Comparison of ENCODE assay signal across 8 cellular contexts in genomic region chr9:104927216-104927911, GRCh38. TPM values are rescaled to one million over a fixed set of nuclear protein-coding genes. Genes with fewer than 3 reads are reported as not detected.
DNase-seq lines count a peak whose midpoint lies in the region; ATAC-seq and TF ChIP-seq lines count a peak whose summit lies in the region.

No MANE protein-coding gene starts in this region.

- CTCF ChIA-PET in AG04450 (lab: Charles Lee) = interaction anchor here (0.6 to 2.4 kb wide), 15 partner anchors 21 to 488 kb away, joined by 3 to 11 read pairs (median 5); no protein-coding TSS in a partner anchor

- peak; percentile 9 for ATAC-seq in GM21381 (IDR thresholded peaks at IDR 0.05; ENCODE audit: unreplicated experiment)
- peak; percentile 51 to 71 (median 70) for ATAC-seq in psoas muscle
- no peak for ATAC-seq in GM18519 (IDR thresholded peaks at IDR 0.05; ENCODE audit: low FRiP score, unreplicated experiment)
- no peak for ATAC-seq in HG03280 (IDR thresholded peaks at IDR 0.05; ENCODE audit: unreplicated experiment)

- H3K27me3 ChIP-seq in AG04450 (ENCODE audit: control insufficient read depth, insufficient read depth, low read length) (no peaks in the 10 kb centered on the region), psoas muscle (ENCODE audit: insufficient read depth in 3 of 3, low read length in 2 of 3) (no peaks in the 10 kb centered on the region)

- POLR2A ChIA-PET in AG04450 (lab: Yijun Ruan, JAX) = interaction anchor here (0.5 to 3.1 kb wide), 16 partner anchors 12 to 469 kb away, joined by 3 to 44 read pairs (median 4); no protein-coding TSS in a partner anchor

- peaks cover 25% of the 10 kb centered on the region for H3K4me1 ChIP-seq in psoas muscle

- peaks cover 0 to 7% of the 10 kb centered on the region in 2 donors for H3K36me3 ChIP-seq in psoas muscle (ENCODE audit: insufficient read depth in 1 of 2, low read depth in 1 of 2)

- intact Hi-C loops in psoas muscle (cut with DNase I) = loop anchor here (2.0 to 10.0 kb wide), 8 partner anchors 39 to 485 kb away; partner anchors contain the start of gene SLC44A1 (in 1 of the 2)

- peak overlapping the region; percentile 52 for H3K27ac ChIP-seq in AG04450 (ENCODE audit: low read depth, low read length)
- H3K27ac ChIP-seq in psoas muscle = peak overlapping the region; percentile 89

- in situ Hi-C loops in astrocyte of the spinal cord (cut with HindIII; ENCODE audit: low sequenced_read_pairs) = no loop called here

- H3K4me3 ChIP-seq in AG04450 (ENCODE audit: low read depth, low read length) = peak overlapping the region; percentile 86
- H3K4me3 ChIP-seq in astrocyte of the spinal cord (ENCODE audit: low read depth, low read length) = peak overlapping the region; percentile 90
- peak overlapping the region; percentile 99 for H3K4me3 ChIP-seq in psoas muscle

- WGBS in psoas muscle, 3 donors = 0% methylated on average over 42 to 44 of the region's 44 CpGs

- TF ChIP-seq CTCF in AG04450 (IDR thresholded peaks at IDR 0.05; ENCODE audit: low read depth, low read length) = no peak
- no peak for TF ChIP-seq CTCF in astrocyte of the spinal cord (IDR thresholded peaks at IDR 0.05; ENCODE audit: low read depth, low read length)
- no peak for TF ChIP-seq CTCF in psoas muscle (IDR thresholded peaks at IDR 0.05)

- H3K9me3 ChIP-seq in AG04450 (ENCODE audit: control insufficient read depth, insufficient read depth, low read length) (no peaks in the 10 kb centered on the region; the same call in 1 of the 2 replicates), psoas muscle (no peaks in the 10 kb centered on the region)

- DNase-seq in AG04450 (ENCODE audit: low read depth, low spot score) = no peak
- DNase-seq in RPMI8226 = peak; percentile 8
- peak; percentile 54 for DNase-seq in astrocyte of the spinal cord (ENCODE audit: low read depth, low spot score)
- peak in 28 of 51 donors; percentile 19 to 80 (median 40) for DNase-seq in hypothalamus (lab: John Stamatoyannopoulos, UW)
- peak; percentile 54 to 68 for DNase-seq in psoas muscle

RNA-seq across cellular contexts. Expression of gene ABCA1, which starts 0.6 kb away (rescaled TPM):
- polyA plus RNA-seq in AG04450 (2011; rRNA removed) (27.3 and 29.6 TPM in 2 replicates), psoas muscle (1 to 10 TPM; 1.9 to 6.3 (median 3.3) TPM)
- polyA minus RNA-seq in AG04450 (2011; rRNA and poly(A)+ RNA removed) = 182 and 183 TPM in 2 replicates
- 10 to 100 TPM in 2 of 4 donors, 1 to 10 TPM in 2; 8.2 to 26.1 (median 16.2) TPM for total RNA-seq in psoas muscle

Comparison
In these comparisons a context has a peak if more than half of its experiments do, and no peak if none do; other contexts are left out.
1. ATAC-seq: peak in GM21381 (single experiment) and psoas muscle (4 of 4); none in GM18519 (single experiment) and HG03280 (single experiment).
2. Peak in every context shown above with its lines, with median percentiles within 50 percentile points of each other: H3K4me3 ChIP-seq.